12 cellular contexts compared by ENCODE assay signal in the genomic region with DNA sequence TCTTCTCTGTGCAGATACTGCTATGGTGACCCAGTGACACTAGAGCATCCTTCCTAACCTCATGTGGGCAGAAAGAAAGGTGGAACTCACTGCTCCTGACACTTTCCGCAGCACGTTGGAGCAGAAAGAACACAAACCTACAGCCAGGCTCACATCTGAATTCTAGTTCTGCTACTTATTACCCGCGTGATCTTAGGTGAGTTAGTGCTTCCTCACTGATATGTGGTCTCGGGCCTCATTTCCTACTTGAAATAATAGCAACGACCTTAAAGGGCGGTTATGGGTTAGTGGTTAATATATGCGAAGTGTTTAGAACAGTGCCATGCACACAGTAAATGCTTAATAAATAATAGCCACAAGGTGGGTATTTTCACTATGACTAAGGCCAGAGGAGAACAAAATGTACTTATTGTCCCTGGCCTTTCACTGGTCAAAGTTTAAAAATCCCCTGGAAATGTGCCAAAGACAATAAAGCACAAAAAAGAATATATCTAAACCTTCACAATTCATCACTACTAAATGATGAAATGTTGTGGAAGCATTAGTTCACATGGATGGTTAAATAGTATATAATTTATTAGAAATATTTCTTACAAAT.
DNase-seq lines count a peak whose midpoint lies in the region; ATAC-seq, FAIRE-seq and TF ChIP-seq lines count a peak whose summit lies in the region.
"Had no signal": no experiment of that assay in that cellular context is flagged by ENCODE, and none has a peak within 500 bp of the region (broad histone marks: within the 10 kb centered on the region; RNA-seq: fewer than 3 reads in every experiment).

No MANE protein-coding gene starts in this region.

- H3K4me3 ChIP-seq in GM12878 (no peak overlapping the region), small intestine (ENCODE audit: low read depth in 1 of 2, low read length in 2 of 2) (no peak overlapping the region)

- TF ChIP-seq CTCF in GM12878 (IDR thresholded peaks at IDR 0.05 in 2 of 3, conservative IDR thresholded peaks at IDR 0.05 in 1 of 3; ENCODE audit: control insufficient read depth in 2 of 3, extremely low read depth in 1 of 3, insufficient read depth in 1 of 3, low read depth in 3 of 3, low read length in 3 of 3): no peak

- H3K79me2 ChIP-seq in GM12878 (ENCODE audit: control insufficient read depth, insufficient read depth, low read length): no peaks in the 10 kb centered on the region

- H3K4me1 ChIP-seq in GM12878 (ENCODE audit: control insufficient read depth, insufficient read depth, low read length) (peaks cover 12% of the 10 kb centered on the region), small intestine (ENCODE audit: control insufficient read depth in 2 of 2, insufficient read depth in 1 of 2, low read depth in 1 of 2, low read length in 1 of 2) (peaks cover 0 to 2% of the 10 kb centered on the region in 2 donors)

- H3K4me2 ChIP-seq in GM12878 (ENCODE audit: control insufficient read depth, insufficient read depth): peak overlapping the region; percentile 34

- TF ChIP-seq POLR2A in GM12878 (IDR thresholded peaks at IDR 0.05; ENCODE audit: low read depth, low read length): no peak

- no peak overlapping the region for H2AFZ ChIP-seq in GM12878 (ENCODE audit: control insufficient read depth, low read depth, low read length)

- no peaks in the 10 kb centered on the region for H4K20me1 ChIP-seq in GM12878 (ENCODE audit: control insufficient read depth, insufficient read depth)

- FAIRE-seq in GM12878 (lab: Jason Lieb, UNC): peak; percentile 82
- FAIRE-seq in small intestine (lab: Jason Lieb, UNC): no peak
- FAIRE-seq: HTR-8/SVneo had no signal

- no peaks in the 10 kb centered on the region for H3K27me3 ChIP-seq in GM12878 (replicated peaks in 1 of 2; ENCODE audit: control insufficient read depth in 2 of 2, insufficient read depth in 2 of 2, low read length in 1 of 2)
- no peaks in the 10 kb centered on the region for H3K27me3 ChIP-seq in small intestine (ENCODE audit: control insufficient read depth in 2 of 2, insufficient read depth in 2 of 2, low read length in 2 of 2)

- in situ Hi-C loops in GM12878 (cut with MboI): no loop called here

- BruUV-seq in GM12878 (replicated peaks; lab: Mats Ljungman, UMichigan): no TSS peak

- POLR2A ChIA-PET in GM12878 (lab: Charles Lee): interaction anchor here (1.3 to 2.4 kb wide), 4 partner anchors 10 to 94 kb away, joined by 3 to 15 read pairs (median 4); a partner anchor contains a TSS

- H3K36me3 ChIP-seq in GM12878 (ENCODE audit: control insufficient read depth in 2 of 2, insufficient read depth in 2 of 2, low read length in 1 of 2): no peaks in the 10 kb centered on the region
- H3K36me3 ChIP-seq in small intestine (ENCODE audit: control insufficient read depth in 2 of 2, insufficient read depth in 2 of 2, low read length in 2 of 2): no peaks in the 10 kb centered on the region

- RAD21 ChIA-PET in GM12878 (lab: Charles Lee; ENCODE audit: unreplicated experiment): interaction anchor here (1.4 to 3.0 kb wide), 8 partner anchors 21 to 219 kb away, joined by 6 to 55 read pairs (median 13); a partner anchor contains a TSS

- CTCF ChIA-PET in GM12878 (lab: Yijun Ruan, JAX): interaction anchor here (0.9 to 3.1 kb wide), 16 partner anchors 10 to 224 kb away, joined by 3 to 62 read pairs (median 14); a partner anchor contains a TSS

- peak; percentile 80 for DNase-seq in GM12878 (ENCODE audit: low read depth, low spot score)
- DNase-seq in small intestine: peak; percentile 80
- no peak for DNase-seq in stimulated activated naive CD8-positive, alpha-beta T cell treated with anti-CD3 and anti-CD28 coated beads, Interleukin-15, Interleukin-2, amounts not matched to agents 100 U/mL and 50 U/mL, for 24 hours
- DNase-seq in AML-193 (lab: John Stamatoyannopoulos, UW): no peak
- DNase-seq in HK-2 (ENCODE audit: unreplicated experiment): no peak
- DNase-seq: central memory CD4-positive, alpha-beta T cell; COR-L47; NCI-H2171; T-helper 1 cell had no signal

- 30% methylated on average over 8 of the region's 8 CpGs for WGBS in GM12878 (ENCODE audit: insufficient coverage, insufficient replicate concordance, low lambda C conversion rate, missing lambda C conversion rate)
- 64 to 75% (median 65%) methylated on average over 8 of the region's 8 CpGs for WGBS in small intestine, 3 donors

- no peaks in the 10 kb centered on the region for H3K9me3 ChIP-seq in GM12878 (replicated peaks; ENCODE audit: control insufficient read depth, insufficient read depth, low read length)
- H3K9me3 ChIP-seq in small intestine (ENCODE audit: control insufficient read depth, low read depth): no peaks in the 10 kb centered on the region

- no peak overlapping the region for H3K9ac ChIP-seq in GM12878 (ENCODE audit: control insufficient read depth, insufficient read depth, low read length)

- TF ChIP-seq RAD21 in GM12878 (IDR thresholded peaks at IDR 0.05; ENCODE audit: insufficient read depth, low read depth, low read length): no peak

- intact Hi-C loops in GM12878 (cut with micrococcal nuclease; ENCODE audit: unreplicated experiment): loop anchor here (1.0 to 5.0 kb wide), 5 partner anchors 25 to 161 kb away; a partner anchor contains a TSS

- peak; percentile 60 for ATAC-seq in GM19328 (IDR thresholded peaks at IDR 0.05; ENCODE audit: unreplicated experiment)
- peak; percentile 61 for ATAC-seq in HG02970 (IDR thresholded peaks at IDR 0.05; ENCODE audit: low FRiP score, unreplicated experiment)
- peak; percentile 95 for ATAC-seq in GM12878
- no peak for ATAC-seq in stimulated activated naive CD8-positive, alpha-beta T cell treated with anti-CD3 and anti-CD28 coated beads, Interleukin-15, Interleukin-2, amounts not matched to agents 100 U/mL and 50 U/mL, for 24 hours

- peak; percentile 96 to 98 for TF ChIP-seq EP300 in GM12878 (IDR thresholded peaks at IDR 0.05; ENCODE audit: borderline replicate concordance in 1 of 2, control insufficient read depth in 1 of 2, low read depth in 2 of 2, low read length in 2 of 2)

- SMC1A ChIA-PET in GM12878 (lab: Charles Lee; ENCODE audit: uncharacterized antibody, unreplicated experiment): interaction anchor here (0.7 to 3.0 kb wide), 15 partner anchors 19 to 192 kb away, joined by 3 to 48 read pairs (median 4); a partner anchor contains a TSS

- H3K27ac ChIP-seq in GM12878 (ENCODE audit: control insufficient read depth, insufficient read depth): peak overlapping the region; percentile 51
- H3K27ac ChIP-seq in small intestine (ENCODE audit: low read depth in 1 of 2, low read length in 1 of 2): peak overlapping the region in 1 of 2 donors; percentile 19

TF ChIP-seq in GM12878, 131 proteins besides CTCF, POLR2A, EP300 and RAD21 (continues in another document):
- peak; percentile 85 for TF ChIP-seq JUND (IDR thresholded peaks at IDR 0.05; ENCODE audit: low read depth, low read length)
- peak; percentile 41; the same call in 1 of the 2 replicates for TF ChIP-seq SPI1 (IDR thresholded peaks at IDR 0.05; ENCODE audit: borderline replicate concordance, insufficient read depth, low read depth, low read length)
- peak; percentile 56; the same call in 1 of the 3 replicates for TF ChIP-seq POU2F2 (IDR thresholded peaks at IDR 0.05; ENCODE audit: borderline replicate concordance, low read depth, low read length)
- TF ChIP-seq CHD2 (IDR thresholded peaks at IDR 0.05; ENCODE audit: borderline replicate concordance, low read depth, low read length): peak; percentile 77; the same call in 1 of the 2 replicates
- peak; percentile 60; the same call in 1 of the 2 replicates for TF ChIP-seq RAD51 (IDR thresholded peaks at IDR 0.05)
- peak; percentile 52 for TF ChIP-seq MEF2B (IDR thresholded peaks at IDR 0.05; ENCODE audit: partially characterized antibody, poor library complexity, severe bottlenecking)
- peak; percentile 31; the same call in 1 of the 2 replicates for TF ChIP-seq TBL1XR1 (IDR thresholded peaks at IDR 0.05; ENCODE audit: low read depth, low read length)
- TF ChIP-seq, protein P1, sequence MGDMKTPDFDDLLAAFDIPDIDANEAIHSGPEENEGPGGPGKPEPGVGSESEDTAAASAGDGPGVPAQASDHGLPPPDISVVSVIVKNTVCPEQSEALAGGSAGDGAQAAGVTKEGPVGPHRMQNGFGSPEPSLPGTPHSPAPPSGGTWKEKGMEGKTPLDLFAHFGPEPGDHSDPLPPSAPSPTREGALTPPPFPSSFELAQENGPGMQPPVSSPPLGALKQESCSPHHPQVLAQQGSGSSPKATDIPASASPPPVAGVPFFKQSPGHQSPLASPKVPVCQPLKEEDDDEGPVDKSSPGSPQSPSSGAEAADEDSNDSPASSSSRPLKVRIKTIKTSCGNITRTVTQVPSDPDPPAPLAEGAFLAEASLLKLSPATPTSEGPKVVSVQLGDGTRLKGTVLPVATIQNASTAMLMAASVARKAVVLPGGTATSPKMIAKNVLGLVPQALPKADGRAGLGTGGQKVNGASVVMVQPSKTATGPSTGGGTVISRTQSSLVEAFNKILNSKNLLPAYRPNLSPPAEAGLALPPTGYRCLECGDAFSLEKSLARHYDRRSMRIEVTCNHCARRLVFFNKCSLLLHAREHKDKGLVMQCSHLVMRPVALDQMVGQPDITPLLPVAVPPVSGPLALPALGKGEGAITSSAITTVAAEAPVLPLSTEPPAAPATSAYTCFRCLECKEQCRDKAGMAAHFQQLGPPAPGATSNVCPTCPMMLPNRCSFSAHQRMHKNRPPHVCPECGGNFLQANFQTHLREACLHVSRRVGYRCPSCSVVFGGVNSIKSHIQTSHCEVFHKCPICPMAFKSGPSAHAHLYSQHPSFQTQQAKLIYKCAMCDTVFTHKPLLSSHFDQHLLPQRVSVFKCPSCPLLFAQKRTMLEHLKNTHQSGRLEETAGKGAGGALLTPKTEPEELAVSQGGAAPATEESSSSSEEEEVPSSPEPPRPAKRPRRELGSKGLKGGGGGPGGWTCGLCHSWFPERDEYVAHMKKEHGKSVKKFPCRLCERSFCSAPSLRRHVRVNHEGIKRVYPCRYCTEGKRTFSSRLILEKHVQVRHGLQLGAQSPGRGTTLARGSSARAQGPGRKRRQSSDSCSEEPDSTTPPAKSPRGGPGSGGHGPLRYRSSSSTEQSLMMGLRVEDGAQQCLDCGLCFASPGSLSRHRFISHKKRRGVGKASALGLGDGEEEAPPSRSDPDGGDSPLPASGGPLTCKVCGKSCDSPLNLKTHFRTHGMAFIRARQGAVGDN (IDR thresholded peaks at IDR 0.05): peak; percentile 64; the same call in 1 of the 2 replicates
- TF ChIP-seq LARP7 (IDR thresholded peaks at IDR 0.05): no peak
- TF ChIP-seq RELA (IDR thresholded peaks at IDR 0.05; ENCODE audit: borderline replicate concordance, partially characterized antibody): peak; percentile 18
- no peak for TF ChIP-seq ZBED1 (IDR thresholded peaks at IDR 0.05; ENCODE audit: borderline replicate concordance)
- peak; percentile 50; the same call in 1 of the 2 replicates for TF ChIP-seq RCOR1 (conservative IDR thresholded peaks at IDR 0.05; ENCODE audit: low read depth, low read length)
- peak; percentile 92 for TF ChIP-seq SMAD1 (IDR thresholded peaks at IDR 0.05; ENCODE audit: low read depth, partially characterized antibody)
- TF ChIP-seq RUNX3 (IDR thresholded peaks at IDR 0.05; ENCODE audit: low read length): peak; percentile 82
- TF ChIP-seq DPF2 (IDR thresholded peaks at IDR 0.05): peak; percentile 88
- TF ChIP-seq NBN (IDR thresholded peaks at IDR 0.05): peak; percentile 75; the same call in 1 of the 2 replicates

Comparison
In these comparisons a context has a peak if more than half of its experiments do, and no peak if none do; other contexts are left out.
1. DNase-seq: peak in GM12878 (single experiment) and small intestine (single experiment); none in stimulated activated naive CD8-positive, alpha-beta T cell treated with anti-CD3 and anti-CD28 coated beads, Interleukin-15, Interleukin-2, amounts not matched to agents 100 U/mL and 50 U/mL, for 24 hours (single experiment), AML-193 (0 of 2) and HK-2 (single experiment).